In the genomic region with DNA sequence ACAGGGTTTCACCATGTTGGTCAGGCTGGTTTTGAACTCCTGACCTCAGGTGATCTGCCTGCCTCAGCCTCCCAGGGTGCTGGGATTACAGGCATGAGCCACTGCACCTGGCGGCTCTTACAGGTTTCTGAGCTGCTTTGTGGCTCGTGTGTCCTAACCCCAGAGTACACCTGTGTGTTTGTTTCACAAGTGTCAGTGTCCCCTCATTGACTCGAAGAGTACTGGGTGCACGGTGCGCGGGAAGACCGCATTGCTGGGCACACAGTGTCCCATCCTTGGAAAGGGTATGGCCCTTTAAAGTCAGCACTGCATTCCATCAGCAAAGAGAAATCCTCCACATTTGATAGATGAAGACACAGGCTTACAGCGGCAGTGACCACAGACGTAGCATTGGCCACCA, we compare ENCODE assay signal across 21 cellular contexts.
"Had no signal": no experiment of that assay in that cellular context is flagged by ENCODE, and none has a peak within 500 bp of the region (broad histone marks: within the 10 kb centered on the region; RNA-seq: fewer than 3 reads in every experiment).

No MANE protein-coding gene starts in this region.

- H3K27me3 ChIP-seq: gastrocnemius medialis, pancreas, right lobe of liver had no signal

- H3K4me3 ChIP-seq: gastrocnemius medialis, pancreas, right lobe of liver had no signal

- H3K9me3 ChIP-seq: gastrocnemius medialis, pancreas, right lobe of liver had no signal

- DNase-seq: central memory CD4-positive, alpha-beta T cell; effector CD8-positive, alpha-beta T cell; endodermal cell; foreskin fibroblast; gastrocnemius medialis; head of caudate nucleus; mesenchymal stem cell; midbrain; naive thymus-derived CD8-positive, alpha-beta T cell; nephron progenitor cell; occipital lobe; pancreas; retina; right lobe of liver; small intestine; stimulated activated CD4-positive, alpha-beta T cell treated with anti-CD3 and anti-CD28 coated beads, Interleukin-2, amount 100 ng/mL, for 24 hours; stimulated activated CD4-positive, alpha-beta T cell treated with anti-CD3 and anti-CD28 coated beads, Interleukin-4, amount 100 ng/mL, for 24 hours; stimulated activated naive CD8-positive, alpha-beta T cell treated with anti-CD3 and anti-CD28 coated beads, Interleukin-15, Interleukin-2, amounts not matched to agents 100 U/mL and 50 U/mL, for 24 hours had no signal

- ATAC-seq: esophagus mucosa; gastrocnemius medialis; naive thymus-derived CD8-positive, alpha-beta T cell; pancreas; stimulated activated effector memory CD8-positive, alpha-beta T cell treated with anti-CD3 and anti-CD28 coated beads, Interleukin-12 subunit alpha, Interleukin-12 subunit beta, amount 100 ng/mL, for 72 hours; stimulated activated naive CD8-positive, alpha-beta T cell treated with anti-CD3 and anti-CD28 coated beads, Interleukin-15, Interleukin-2, amounts not matched to agents 100 U/mL and 50 U/mL, for 24 hours had no signal

- H3K27ac ChIP-seq: epithelial cell of prostate, gastrocnemius medialis, pancreas, right lobe of liver had no signal
